19 cellular contexts compared by ENCODE assay signal in the genomic region with DNA sequence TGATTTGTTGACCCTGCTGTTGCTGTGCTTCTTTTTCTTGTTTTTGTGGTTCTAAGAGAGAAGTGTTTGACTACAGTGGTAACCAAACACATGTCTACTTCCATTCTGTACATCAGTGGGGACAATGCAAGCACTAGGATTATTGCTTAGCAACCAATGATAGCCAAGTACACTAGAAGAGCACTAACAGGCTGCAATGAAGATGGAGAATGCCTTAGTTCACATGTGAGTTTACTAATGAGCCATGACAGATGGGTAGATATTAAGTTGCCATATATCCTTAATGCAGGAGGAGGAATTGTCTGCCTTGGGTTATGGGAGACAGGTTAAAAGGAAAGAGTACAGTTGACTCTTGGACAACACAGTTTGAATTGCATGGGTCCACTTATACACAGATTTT. TPM values are rescaled to one million over a fixed set of nuclear protein-coding genes. Genes with fewer than 3 reads are reported as not detected.
DNase-seq lines count a peak whose midpoint lies in the region; ATAC-seq lines count a peak whose summit lies in the region.
"Had no signal": no experiment of that assay in that cellular context is flagged by ENCODE, and none has a peak within 500 bp of the region (broad histone marks: within the 10 kb centered on the region; RNA-seq: fewer than 3 reads in every experiment).

No MANE protein-coding gene starts in this region.

- H3K4me1 Mint-ChIP-seq in activated CD4-positive, alpha-beta T cell treated with anti-CD3 and anti-CD28 coated beads for 36 hours = no peaks in the 10 kb centered on the region
- H3K4me1 Mint-ChIP-seq: natural killer cell had no signal

- peaks cover 6% of the 10 kb centered on the region for H3K9me3 Mint-ChIP-seq in activated CD4-positive, alpha-beta T cell treated with anti-CD3 and anti-CD28 coated beads for 36 hours (ENCODE audit: low read depth)
- H3K9me3 Mint-ChIP-seq: natural killer cell had no signal

- no peaks in the 10 kb centered on the region for H3K27me3 Mint-ChIP-seq in activated CD4-positive, alpha-beta T cell treated with anti-CD3 and anti-CD28 coated beads for 36 hours
- H3K27me3 Mint-ChIP-seq: memory B cell had no signal

- intact Hi-C loops in activated CD4-positive, alpha-beta T cell treated with anti-CD3 and anti-CD28 coated beads for 36 hours (cut with DNase I, micrococcal nuclease) = no loop called here

- no peak overlapping the region for H3K27ac Mint-ChIP-seq in activated CD4-positive, alpha-beta T cell treated with anti-CD3 and anti-CD28 coated beads for 36 hours
- H3K27ac Mint-ChIP-seq: HFFc6, natural killer cell had no signal

- CTCF ChIA-PET in activated CD4-positive, alpha-beta T cell treated with anti-CD3 and anti-CD28 coated beads for 36 hours (lab: Charles Lee) = interaction anchor here (1.2 to 1.4 kb wide), 2 partner anchors 18 to 144 kb away, joined by 3 to 5 read pairs; no protein-coding TSS in a partner anchor

- DNase-seq in DMS79 (lab: John Stamatoyannopoulos, UW) = peak; percentile 41
- DNase-seq in NCI-H146 (lab: John Stamatoyannopoulos, UW) = peak; percentile 17
- peak; percentile 78 for DNase-seq in NCI-H748 (lab: John Stamatoyannopoulos, UW; ENCODE audit: unreplicated experiment)
- DNase-seq in left kidney (ENCODE audit: low read depth, low spot score) = peak; percentile 83
- no peak for DNase-seq in activated CD4-positive, alpha-beta T cell treated with anti-CD3 and anti-CD28 coated beads for 36 hours
- DNase-seq: activated CD4-positive, alpha-beta T cell treated with anti-CD3 and anti-CD28 coated beads for 4 hours; activated effector memory CD4-positive, alpha-beta T cell treated with anti-CD3 and anti-CD28 coated beads, Interleukin-2, amount 50 U/mL, for 16 hours; caudate nucleus; heart right ventricle; HFFc6; islet precursor cell; natural killer cell; NCI-H2107; SJCRH30; T1000; thyroid gland had no signal

- ATAC-seq in GM21825 (IDR thresholded peaks at IDR 0.05; ENCODE audit: unreplicated experiment) (no peak), GM18868 (IDR thresholded peaks at IDR 0.05; ENCODE audit: unreplicated experiment) (no peak)
- no peak for ATAC-seq in activated CD4-positive, alpha-beta T cell treated with anti-CD3 and anti-CD28 coated beads for 36 hours
- ATAC-seq: heart right ventricle, natural killer cell had no signal

- H3K36me3 Mint-ChIP-seq in activated CD4-positive, alpha-beta T cell treated with anti-CD3 and anti-CD28 coated beads for 36 hours (ENCODE audit: low read depth) = no peaks in the 10 kb centered on the region
- H3K36me3 Mint-ChIP-seq: natural killer cell had no signal

- POLR2A ChIA-PET in activated CD4-positive, alpha-beta T cell treated with anti-CD3 and anti-CD28 coated beads for 36 hours (lab: Charles Lee) = interaction anchor here (0.6 kb wide), 1 partner anchor 50 kb away, joined by 4 read pairs; no protein-coding TSS in a partner anchor

- H3K4me3 Mint-ChIP-seq in activated CD4-positive, alpha-beta T cell treated with anti-CD3 and anti-CD28 coated beads for 36 hours = no peak overlapping the region
- H3K4me3 Mint-ChIP-seq: HFFc6, memory B cell, natural killer cell had no signal

RNA-seq across cellular contexts. Expression of a gene that starts 8.3 kb away (rescaled TPM):
- total RNA-seq in activated CD4-positive, alpha-beta T cell treated with anti-CD3 and anti-CD28 coated beads for 36 hours = under 1 TPM; 0.27 to 0.54 TPM
- total RNA-seq: SJCRH30 had no signal

RNA-seq across cellular contexts. Expression of a gene that starts 19.7 kb away (rescaled TPM):
- total RNA-seq in activated CD4-positive, alpha-beta T cell treated with anti-CD3 and anti-CD28 coated beads for 36 hours = 10 to 100 TPM; 32.6 to 36.1 TPM
